6 cellular contexts compared by ENCODE assay signal in the genomic region with DNA sequence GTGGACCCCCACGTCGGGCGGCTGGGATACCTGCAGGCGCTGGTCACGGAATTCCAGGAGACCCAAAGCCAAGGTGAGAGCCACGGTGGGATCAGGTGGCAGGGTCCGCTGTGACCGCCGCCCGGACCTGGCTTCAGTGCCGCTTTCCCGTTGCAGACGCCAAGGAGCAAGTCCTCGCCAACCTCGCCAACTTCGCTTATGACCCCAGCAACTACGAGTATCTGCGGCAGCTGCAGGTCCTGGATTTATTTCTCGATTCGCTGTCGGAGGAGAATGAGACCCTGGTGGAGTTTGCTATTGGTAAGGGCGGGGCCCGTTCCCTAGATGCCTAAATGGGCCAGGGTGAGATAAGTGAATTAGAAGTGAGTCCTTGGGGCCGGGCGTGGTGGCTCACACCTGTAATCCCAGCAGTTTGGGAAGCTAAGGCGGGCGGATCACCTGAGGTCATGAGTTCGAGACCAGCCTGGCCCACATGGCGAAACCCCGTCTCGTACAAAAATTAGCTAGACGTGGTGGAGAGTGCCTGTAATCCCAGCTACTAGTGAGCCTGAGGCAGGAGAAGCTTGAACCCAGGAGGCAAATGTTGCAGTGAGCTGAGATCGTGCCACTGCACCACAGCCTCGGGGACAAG.
A peak's percentile ranks its signal among the peaks of the same experiment; 100 is the strongest.
DNase-seq lines count a peak whose midpoint lies in the region; ATAC-seq lines count a peak whose summit lies in the region.

No MANE protein-coding gene starts in this region.

- H3K27me3 ChIP-seq in duodenal mucosa (ENCODE audit: control insufficient read depth in 1 of 2, insufficient read depth in 2 of 2, low read length in 2 of 2): no peaks in the 10 kb centered on the region
- H3K27me3 ChIP-seq in rectal smooth muscle tissue (ENCODE audit: control insufficient read depth, insufficient read depth, low read length): no peaks in the 10 kb centered on the region

- H3K4me1 Mint-ChIP-seq in T-helper 1 cell treated with Interleukin-12 subunit alpha and Interleukin-12 subunit beta and Interleukin-4 antibody, amounts not matched to agents 30 μg/mL and 1 μg/mL, for 36 hours (ENCODE audit: low read depth): peaks cover 31% of the 10 kb centered on the region

- H3K4me1 ChIP-seq in duodenal mucosa (ENCODE audit: control insufficient read depth in 1 of 2, insufficient read depth in 2 of 2, low read length in 2 of 2) (peaks cover 21 to 28% of the 10 kb centered on the region in 2 donors), rectal smooth muscle tissue (ENCODE audit: control insufficient read depth, insufficient read depth, low read length) (no peaks in the 10 kb centered on the region)

- H3K9me3 Mint-ChIP-seq in T-helper 1 cell treated with Interleukin-12 subunit alpha and Interleukin-12 subunit beta and Interleukin-4 antibody, amounts not matched to agents 30 μg/mL and 1 μg/mL, for 36 hours: no peaks in the 10 kb centered on the region

- ATAC-seq in HG03135 (IDR thresholded peaks at IDR 0.05; ENCODE audit: unreplicated experiment) (no peak), GM19328 (IDR thresholded peaks at IDR 0.05; ENCODE audit: unreplicated experiment) (no peak)

- H3K9ac ChIP-seq in duodenal mucosa (ENCODE audit: low read depth in 1 of 2, low read length in 2 of 2): peak overlapping the region; percentile 78 to 80
- peak overlapping the region; percentile 13 for H3K9ac ChIP-seq in rectal smooth muscle tissue (ENCODE audit: low read length)

- H3K4me3 ChIP-seq in duodenal mucosa (ENCODE audit: low read depth in 1 of 2, low read length in 2 of 2): peak overlapping the region; percentile 86 to 94
- peak overlapping the region; percentile 82 for H3K4me3 ChIP-seq in rectal smooth muscle tissue (ENCODE audit: low read length)

- peaks cover 18% of the 10 kb centered on the region for H3K36me3 Mint-ChIP-seq in T-helper 1 cell treated with Interleukin-12 subunit alpha and Interleukin-12 subunit beta and Interleukin-4 antibody, amounts not matched to agents 30 μg/mL and 1 μg/mL, for 36 hours (ENCODE audit: low read depth)

- peak overlapping the region; percentile 94 for H3K4me3 Mint-ChIP-seq in T-helper 1 cell treated with Interleukin-12 subunit alpha and Interleukin-12 subunit beta and Interleukin-4 antibody, amounts not matched to agents 30 μg/mL and 1 μg/mL, for 36 hours

- H3K27me3 Mint-ChIP-seq in T-helper 1 cell treated with Interleukin-12 subunit alpha and Interleukin-12 subunit beta and Interleukin-4 antibody, amounts not matched to agents 30 μg/mL and 1 μg/mL, for 36 hours (ENCODE audit: low read depth): peaks cover 2% of the 10 kb centered on the region

- H3K27ac ChIP-seq in duodenal mucosa (ENCODE audit: low read depth, low read length) (no peak overlapping the region), rectal smooth muscle tissue (ENCODE audit: low read depth, low read length) (no peak overlapping the region)

- H3K27ac Mint-ChIP-seq in T-helper 1 cell treated with Interleukin-12 subunit alpha and Interleukin-12 subunit beta and Interleukin-4 antibody, amounts not matched to agents 30 μg/mL and 1 μg/mL, for 36 hours: peak overlapping the region; percentile 78

- peaks cover 0 to 4% of the 10 kb centered on the region in 2 donors for H3K36me3 ChIP-seq in duodenal mucosa (ENCODE audit: control insufficient read depth in 1 of 2, insufficient read depth in 2 of 2, low read length in 2 of 2)
- no peaks in the 10 kb centered on the region for H3K36me3 ChIP-seq in rectal smooth muscle tissue (ENCODE audit: control insufficient read depth, insufficient read depth, low read length)

- DNase-seq in T-helper 1 cell: no peak

- no peaks in the 10 kb centered on the region for H3K9me3 ChIP-seq in duodenal mucosa (ENCODE audit: control insufficient read depth in 1 of 2, low read length in 2 of 2)
